ENCODE assay signal across 16 cellular contexts in genomic region chr2:144526826-144527225, GRCh38.
"Had no signal": no experiment of that assay in that cellular context is flagged by ENCODE, and none has a peak within 500 bp of the region (broad histone marks: within the 10 kb centered on the region; RNA-seq: fewer than 3 reads in every experiment).

No MANE protein-coding gene starts in this region.

- H3K9ac ChIP-seq: SK-N-SH had no signal

- H3K36me3 Mint-ChIP-seq: natural killer cell had no signal

- DNase-seq: activated CD4-positive, alpha-beta T cell treated with anti-CD3 and anti-CD28 coated beads, Interleukin-2, amount 50 U/mL, for 48 hours; amniotic stem cell; dermis blood vessel endothelial cell; foreskin melanocyte; head of caudate nucleus; kidney glomerular epithelial cell; mesendoderm; natural killer cell; nucleus accumbens; SK-N-SH; stimulated activated CD4-positive, alpha-beta T cell treated with anti-CD3 and anti-CD28 coated beads, Interleukin-2, amount 100 ng/mL, for 24 hours; stimulated activated naive CD8-positive, alpha-beta T cell treated with anti-CD3 and anti-CD28 coated beads, Interleukin-15, Interleukin-2, amounts not matched to agents 100 U/mL and 50 U/mL, for 24 hours had no signal

- H3K27me3 ChIP-seq: cardiac muscle cell had no signal

- H3K36me3 ChIP-seq: cardiac muscle cell had no signal

- ATAC-seq: natural killer cell; stimulated activated naive CD8-positive, alpha-beta T cell treated with anti-CD3 and anti-CD28 coated beads, Interleukin-15, Interleukin-2, amounts not matched to agents 100 U/mL and 50 U/mL, for 24 hours had no signal

- H3K4me2 ChIP-seq: SK-N-SH had no signal

- H3K9me3 ChIP-seq: SK-N-SH had no signal

- H3K27ac Mint-ChIP-seq: activated naive CD8-positive, alpha-beta T cell; activated T-helper 1 cell treated with anti-CD3 and anti-CD28 coated beads, Interleukin-12 subunit alpha, Interleukin-12 subunit beta, Interleukin-2, Interleukin-4 antibody, amounts not matched to agents 30 ng/mL and 10 ng/mL and 1 ng/mL, durations not matched to agents 14 hours and 24 hours and 36 hours; natural killer cell; T-helper 2 cell treated with Interferon-gamma antibody and Interleukin-4, amounts not matched to agents 5 μg/mL and 100 μg/mL, for 36 hours had no signal

- H3K9me3 Mint-ChIP-seq: activated T-helper 1 cell treated with anti-CD3 and anti-CD28 coated beads, Interleukin-12 subunit alpha, Interleukin-12 subunit beta, Interleukin-2, Interleukin-4 antibody, amounts not matched to agents 30 ng/mL and 10 ng/mL and 1 ng/mL, durations not matched to agents 14 hours and 24 hours and 36 hours; natural killer cell; T-helper 2 cell treated with Interferon-gamma antibody and Interleukin-4, amounts not matched to agents 5 μg/mL and 100 μg/mL, for 36 hours had no signal

- H3K4me3 Mint-ChIP-seq: activated naive CD8-positive, alpha-beta T cell; activated T-helper 1 cell treated with anti-CD3 and anti-CD28 coated beads, Interleukin-12 subunit alpha, Interleukin-12 subunit beta, Interleukin-2, Interleukin-4 antibody, amounts not matched to agents 30 ng/mL and 10 ng/mL and 1 ng/mL, durations not matched to agents 14 hours and 24 hours and 36 hours; T-helper 2 cell treated with Interferon-gamma antibody and Interleukin-4, amounts not matched to agents 5 μg/mL and 100 μg/mL, for 36 hours had no signal

- H3K27ac ChIP-seq: cardiac muscle cell had no signal

- H3K4me3 ChIP-seq: cardiac muscle cell had no signal
